Comparison of ENCODE assay signal across 9 cellular contexts in genomic region chr11:34512810-34513673, GRCh38. TPM values are rescaled to one million over a fixed set of nuclear protein-coding genes. Genes with fewer than 3 reads are reported as not detected.
DNase-seq lines count a peak whose midpoint lies in the region; ATAC-seq and TF ChIP-seq lines count a peak whose summit lies in the region.
"Had no signal": no experiment of that assay in that cellular context is flagged by ENCODE, and none has a peak within 500 bp of the region (broad histone marks: within the 10 kb centered on the region; RNA-seq: fewer than 3 reads in every experiment).

No MANE protein-coding gene starts in this region.

- H3K36me3 Mint-ChIP-seq in activated naive CD8-positive, alpha-beta T cell treated with anti-CD3 and anti-CD28 coated beads, Interleukin-2, amount 50 U/mL, for 24 hours (ENCODE audit: low read depth): no peaks in the 10 kb centered on the region
- H3K36me3 Mint-ChIP-seq: activated naive CD4-positive, alpha-beta T cell treated with anti-CD3 and anti-CD28 coated beads, Interleukin-2, amount 50 U/mL, for 24 hours had no signal

- DNase-seq in DMS114 treated with DMSO at 0.1 percent for 48 hours (lab: John Stamatoyannopoulos, UW; ENCODE audit: unreplicated experiment) (peak; percentile 11), HL-60 (ENCODE audit: low read depth in 1 of 2, low spot score in 1 of 2) (peak; percentile 34 to 68), SK-N-SH (peak; percentile 78), right cardiac atrium (peak in 2 of 3 donors; percentile 29 to 72), smooth muscle cell (lab: John Stamatoyannopoulos, UW; ENCODE audit: unreplicated experiment) (no peak), NCI-H774 (lab: John Stamatoyannopoulos, UW) (no peak)
- peak; percentile 60 for DNase-seq in activated naive CD8-positive, alpha-beta T cell treated with anti-CD3 and anti-CD28 coated beads, Interleukin-2, amount 50 U/mL, for 24 hours

- TF ChIP-seq RAD21 in SK-N-SH (IDR thresholded peaks at IDR 0.05; ENCODE audit: low read length): peak; percentile 59

- H3K79me2 ChIP-seq in SK-N-SH (ENCODE audit: insufficient read depth) (no peaks in the 10 kb centered on the region), smooth muscle cell (ENCODE audit: low read depth) (no peaks in the 10 kb centered on the region)

- H3K9me3 ChIP-seq in SK-N-SH (no peaks in the 10 kb centered on the region), right cardiac atrium (ENCODE audit: control insufficient read depth, low read length) (no peaks in the 10 kb centered on the region), smooth muscle cell (replicated peaks; ENCODE audit: low read depth) (no peaks in the 10 kb centered on the region)

- H3K27ac ChIP-seq in HL-60 (replicated peaks) (no peak overlapping the region), SK-N-SH (ENCODE audit: low read depth in 2 of 2, low read length in 1 of 2) (no peak overlapping the region), right cardiac atrium (ENCODE audit: low read length) (no peak overlapping the region), smooth muscle cell (ENCODE audit: low read depth) (no peak overlapping the region)

- peaks cover 2% of the 10 kb centered on the region for H3K27me3 Mint-ChIP-seq in activated naive CD8-positive, alpha-beta T cell treated with anti-CD3 and anti-CD28 coated beads, Interleukin-2, amount 50 U/mL, for 24 hours
- H3K27me3 Mint-ChIP-seq: activated naive CD4-positive, alpha-beta T cell treated with anti-CD3 and anti-CD28 coated beads, Interleukin-2, amount 50 U/mL, for 24 hours had no signal

- H4K20me1 ChIP-seq in SK-N-SH (ENCODE audit: insufficient read depth): no peaks in the 10 kb centered on the region
- H4K20me1 ChIP-seq in smooth muscle cell (ENCODE audit: low read depth): no peaks in the 10 kb centered on the region

- H3K4me1 ChIP-seq in SK-N-SH (ENCODE audit: control insufficient read depth in 1 of 2, insufficient read depth in 2 of 2, low read depth in 1 of 2, low read length in 1 of 2) (peaks cover 0 to 3% of the 10 kb centered on the region in 2 experiments; a peak in 2 of 4 replicates), right cardiac atrium (ENCODE audit: control insufficient read depth, insufficient read depth, low read length) (no peaks in the 10 kb centered on the region), smooth muscle cell (ENCODE audit: low read depth) (no peaks in the 10 kb centered on the region)

- WGBS in SK-N-SH (ENCODE audit: low lambda C conversion rate): 72% methylated on average over 18 of the region's 25 CpGs
- WGBS in right cardiac atrium: 68% methylated on average over 25 of the region's 25 CpGs
- 74% methylated on average over 25 of the region's 25 CpGs for WGBS in smooth muscle cell (ENCODE audit: low lambda C conversion rate)

- H3K9me2 ChIP-seq in SK-N-SH: no peaks in the 10 kb centered on the region

- intact Hi-C loops in right cardiac atrium (cut with DNase I): no loop called here

- H2AFZ ChIP-seq in SK-N-SH (ENCODE audit: low read depth): no peak overlapping the region
- H2AFZ ChIP-seq in smooth muscle cell (ENCODE audit: low read depth): no peak overlapping the region

- no peak overlapping the region for H3K4me3 Mint-ChIP-seq in activated naive CD8-positive, alpha-beta T cell treated with anti-CD3 and anti-CD28 coated beads, Interleukin-2, amount 50 U/mL, for 24 hours
- H3K4me3 Mint-ChIP-seq: activated naive CD4-positive, alpha-beta T cell treated with anti-CD3 and anti-CD28 coated beads, Interleukin-2, amount 50 U/mL, for 24 hours had no signal

- no peaks in the 10 kb centered on the region for H3F3A ChIP-seq in SK-N-SH (replicated peaks; ENCODE audit: insufficient read depth)
- no peaks in the 10 kb centered on the region for H3F3A ChIP-seq in smooth muscle cell (ENCODE audit: low read depth)

- H3K4me2 ChIP-seq in SK-N-SH (no peak overlapping the region), smooth muscle cell (no peak overlapping the region)

- H3K9me3 Mint-ChIP-seq in activated naive CD8-positive, alpha-beta T cell treated with anti-CD3 and anti-CD28 coated beads, Interleukin-2, amount 50 U/mL, for 24 hours: no peaks in the 10 kb centered on the region
- H3K9me3 Mint-ChIP-seq: activated naive CD4-positive, alpha-beta T cell treated with anti-CD3 and anti-CD28 coated beads, Interleukin-2, amount 50 U/mL, for 24 hours had no signal

- CTCF ChIA-PET in SK-N-SH (lab: Yijun Ruan, JAX): interaction anchor here (0.6 to 4.1 kb wide), 30 partner anchors 9 to 902 kb away, joined by 3 to 28 read pairs (median 4); no protein-coding TSS in a partner anchor

- TF ChIP-seq CTCF in HL-60 (IDR thresholded peaks at IDR 0.05; ENCODE audit: insufficient read depth, low read length) (peak; percentile 84), SK-N-SH (IDR thresholded peaks at IDR 0.05) (peak; percentile 75), smooth muscle cell (IDR thresholded peaks at IDR 0.05; ENCODE audit: borderline replicate concordance, insufficient read depth, poor library complexity, severe bottlenecking) (peak; percentile 58)

- POLR2A ChIA-PET in SK-N-SH (lab: Yijun Ruan, JAX): no interaction called here

- H3K4me3 ChIP-seq in HL-60 (replicated peaks; ENCODE audit: insufficient read depth, low read length) (no peak overlapping the region), SK-N-SH (ENCODE audit: low read depth in 2 of 2, low read length in 1 of 2) (peak overlapping the region in 1 of 2 experiments; percentile 31; a peak in 1 of 4 replicates), right cardiac atrium (ENCODE audit: low read length) (no peak overlapping the region), smooth muscle cell (no peak overlapping the region)

- no peak overlapping the region for H3K27ac Mint-ChIP-seq in activated naive CD8-positive, alpha-beta T cell treated with anti-CD3 and anti-CD28 coated beads, Interleukin-2, amount 50 U/mL, for 24 hours
- H3K27ac Mint-ChIP-seq: activated naive CD4-positive, alpha-beta T cell treated with anti-CD3 and anti-CD28 coated beads, Interleukin-2, amount 50 U/mL, for 24 hours had no signal

- ATAC-seq in GM19455 (IDR thresholded peaks at IDR 0.05; ENCODE audit: unreplicated experiment): peak; percentile 83
- peak; percentile 92 for ATAC-seq in activated naive CD8-positive, alpha-beta T cell treated with anti-CD3 and anti-CD28 coated beads, Interleukin-2, amount 50 U/mL, for 24 hours
- peak; percentile 66 to 77 for ATAC-seq in right cardiac atrium

- H3K9ac ChIP-seq in SK-N-SH (no peak overlapping the region), smooth muscle cell (ENCODE audit: low read depth) (no peak overlapping the region)

- H3K27me3 ChIP-seq in HL-60 (ENCODE audit: insufficient read depth, poor library complexity, severe bottlenecking) (no peaks in the 10 kb centered on the region), SK-N-SH (ENCODE audit: insufficient read depth) (no peaks in the 10 kb centered on the region; the same call in 1 of the 2 replicates), right cardiac atrium (ENCODE audit: control insufficient read depth, insufficient read depth) (no peaks in the 10 kb centered on the region), smooth muscle cell (ENCODE audit: low read depth) (no peaks in the 10 kb centered on the region)

- H3K4me1 Mint-ChIP-seq in activated naive CD8-positive, alpha-beta T cell treated with anti-CD3 and anti-CD28 coated beads, Interleukin-2, amount 50 U/mL, for 24 hours: no peaks in the 10 kb centered on the region
- H3K4me1 Mint-ChIP-seq: activated naive CD4-positive, alpha-beta T cell treated with anti-CD3 and anti-CD28 coated beads, Interleukin-2, amount 50 U/mL, for 24 hours had no signal

- no peaks in the 10 kb centered on the region for H3K36me3 ChIP-seq in SK-N-SH (replicated peaks in 1 of 2; ENCODE audit: control insufficient read depth in 1 of 2, insufficient read depth in 2 of 2, low read length in 1 of 2)
- H3K36me3 ChIP-seq in smooth muscle cell (ENCODE audit: low read depth): no peaks in the 10 kb centered on the region

- no peak for TF ChIP-seq EP300 in SK-N-SH (IDR thresholded peaks at IDR 0.05; ENCODE audit: borderline replicate concordance in 1 of 2, low read depth in 1 of 2, low read length in 1 of 2)

TF ChIP-seq in SK-N-SH, 30 proteins besides CTCF, POLR2A, EP300 and RAD21:
- TF ChIP-seq NFIC (IDR thresholded peaks at IDR 0.05; ENCODE audit: borderline replicate concordance) (no peak), SIN3A (IDR thresholded peaks at IDR 0.05; ENCODE audit: borderline replicate concordance, low read depth, low read length) (no peak), FOSL2 (IDR thresholded peaks at IDR 0.05; ENCODE audit: borderline replicate concordance, low read depth) (no peak), SMC3 (IDR thresholded peaks at IDR 0.05; ENCODE audit: low read depth, low read length) (peak; percentile 70)
TF ChIP-seq in SK-N-SH: peak in this region for 1.

RNA-seq across cellular contexts. Expression of gene ELF5, which starts 0.6 kb away (rescaled TPM):
- not detected in 2 replicates for polyA plus RNA-seq in SK-N-SH (2012; rRNA removed)
- polyA plus RNA-seq in SK-N-SH (2012; cell fraction: cytosol; rRNA removed): not detected in 2 replicates
- polyA plus RNA-seq in SK-N-SH (2012; cell fraction: nucleus; rRNA removed): not detected in 2 replicates
- total RNA-seq in right cardiac atrium: not detected
- not detected for polyA plus RNA-seq in right cardiac atrium
- 0.45 and 0.67 TPM in 2 replicates for total RNA-seq in smooth muscle cell
- not detected in 2 replicates for polyA plus RNA-seq in smooth muscle cell

Comparison
In these comparisons a context has a peak if more than half of its experiments do, and no peak if none do; other contexts are left out.
1. DNase-seq: peak in DMS114 treated with DMSO at 0.1 percent for 48 hours (single experiment), HL-60 (2 of 2), SK-N-SH (single experiment), activated naive CD8-positive, alpha-beta T cell treated with anti-CD3 and anti-CD28 coated beads, Interleukin-2, amount 50 U/mL, for 24 hours (single experiment) and right cardiac atrium (2 of 3); none in smooth muscle cell (single experiment) and NCI-H774 (single experiment).
2. Peak in every context shown above with its lines, with median percentiles within 50 percentile points of each other: ATAC-seq and CTCF ChIP-seq.